Comparison of ENCODE assay signal across 12 cellular contexts in genomic region chr3:30668051-30668609, GRCh38.
DNase-seq lines count a peak whose midpoint lies in the region; ATAC-seq and TF ChIP-seq lines count a peak whose summit lies in the region.
"Had no signal": no experiment of that assay in that cellular context is flagged by ENCODE, and none has a peak within 500 bp of the region (broad histone marks: within the 10 kb centered on the region; RNA-seq: fewer than 3 reads in every experiment).

No MANE protein-coding gene starts in this region.

- peaks cover 99% of the 10 kb centered on the region for H3K4me1 Mint-ChIP-seq in stimulated activated naive CD8-positive, alpha-beta T cell treated with anti-CD3 and anti-CD28 coated beads, Interleukin-15, Interleukin-2, amounts not matched to agents 100 ng/mL and 50 ng/mL, for 24 hours (ENCODE audit: low read depth)
- H3K4me1 Mint-ChIP-seq in WTC11 = peaks cover 51% of the 10 kb centered on the region

- TF ChIP-seq CTCF in WTC11 (IDR thresholded peaks at IDR 0.05) (no peak), lower lobe of right lung (IDR thresholded peaks at IDR 0.05) (no peak)

- peaks cover 63% of the 10 kb centered on the region for H3K4me1 ChIP-seq in lower lobe of right lung
- H3K4me1 ChIP-seq: parathyroid adenoma had no signal

- H3K9me3 Mint-ChIP-seq in stimulated activated naive CD8-positive, alpha-beta T cell treated with anti-CD3 and anti-CD28 coated beads, Interleukin-15, Interleukin-2, amounts not matched to agents 100 ng/mL and 50 ng/mL, for 24 hours = peaks cover 4% of the 10 kb centered on the region
- no peaks in the 10 kb centered on the region for H3K9me3 Mint-ChIP-seq in WTC11
- H3K9me3 Mint-ChIP-seq: endodermal cell had no signal

- H3K27me3 ChIP-seq in lower lobe of right lung (ENCODE audit: low read depth) = no peaks in the 10 kb centered on the region

- no peak overlapping the region for H3K4me3 ChIP-seq in lower lobe of right lung

- intact Hi-C loops in lower lobe of right lung (cut with DNase I) = no loop called here

- H3K9me3 ChIP-seq in lower lobe of right lung = no peaks in the 10 kb centered on the region

- CTCF ChIA-PET in WTC11 (lab: Charles Lee) = no interaction called here

- POLR2A ChIA-PET in WTC11 (lab: Charles Lee) = no interaction called here

- H3K27me3 Mint-ChIP-seq in stimulated activated naive CD8-positive, alpha-beta T cell treated with anti-CD3 and anti-CD28 coated beads, Interleukin-15, Interleukin-2, amounts not matched to agents 100 ng/mL and 50 ng/mL, for 24 hours = no peaks in the 10 kb centered on the region
- no peaks in the 10 kb centered on the region for H3K27me3 Mint-ChIP-seq in WTC11 (ENCODE audit: low read depth)

- H3K4me3 Mint-ChIP-seq in stimulated activated naive CD8-positive, alpha-beta T cell treated with anti-CD3 and anti-CD28 coated beads, Interleukin-15, Interleukin-2, amounts not matched to agents 100 ng/mL and 50 ng/mL, for 24 hours = peak overlapping the region; percentile 1
- H3K4me3 Mint-ChIP-seq in WTC11 = no peak overlapping the region
- H3K4me3 Mint-ChIP-seq: endodermal cell had no signal

- no peak for DNase-seq in stimulated activated naive CD8-positive, alpha-beta T cell treated with anti-CD3 and anti-CD28 coated beads, Interleukin-15, Interleukin-2, amounts not matched to agents 100 U/mL and 50 U/mL, for 24 hours
- DNase-seq in WTC11 (ENCODE audit: low spot score) (no peak), lower lobe of right lung (no peak), SKM-1 treated with dmso at 0.1 percent for 144 hours (lab: John Stamatoyannopoulos, UW; ENCODE audit: unreplicated experiment) (no peak), SIG-M5 (lab: John Stamatoyannopoulos, UW) (no peak)
- no peak for DNase-seq in activated CD4-positive, CD25-positive, alpha-beta regulatory T cell (lab: John Stamatoyannopoulos, UW)
- DNase-seq: endodermal cell, left cardiac atrium, NCI-H1436 had no signal

- peak overlapping the region; percentile 19 for H3K27ac ChIP-seq in lower lobe of right lung
- H3K27ac ChIP-seq: parathyroid adenoma had no signal

- H3K36me3 Mint-ChIP-seq in stimulated activated naive CD8-positive, alpha-beta T cell treated with anti-CD3 and anti-CD28 coated beads, Interleukin-15, Interleukin-2, amounts not matched to agents 100 ng/mL and 50 ng/mL, for 24 hours (ENCODE audit: low read depth) = peaks cover 90% of the 10 kb centered on the region
- H3K36me3 Mint-ChIP-seq in WTC11 = peaks cover 43% of the 10 kb centered on the region

- peak overlapping the region; percentile 82 for H3K27ac Mint-ChIP-seq in stimulated activated naive CD8-positive, alpha-beta T cell treated with anti-CD3 and anti-CD28 coated beads, Interleukin-15, Interleukin-2, amounts not matched to agents 100 ng/mL and 50 ng/mL, for 24 hours
- H3K27ac Mint-ChIP-seq in WTC11 = 0 out of 2 replicates have a peak overlapping the region, but pooled peaks have one; percentile 12
- H3K27ac Mint-ChIP-seq: endodermal cell had no signal

- H3K36me3 ChIP-seq in lower lobe of right lung = peaks cover 48% of the 10 kb centered on the region

- no peak for ATAC-seq in stimulated activated naive CD8-positive, alpha-beta T cell treated with anti-CD3 and anti-CD28 coated beads, Interleukin-15, Interleukin-2, amounts not matched to agents 100 U/mL and 50 U/mL, for 24 hours
- ATAC-seq in WTC11 = no peak
- peak; percentile 27 to 63 for ATAC-seq in lower lobe of right lung
- ATAC-seq in HG03469 (IDR thresholded peaks at IDR 0.05; ENCODE audit: unreplicated experiment) = no peak

TF ChIP-seq in WTC11, 78 proteins besides CTCF, POLR2A, EP300 and RAD21:
- TF ChIP-seq PRRX2 (CRISPR knock-in tag; IDR thresholded peaks at IDR 0.05) = no peak
- no peak for TF ChIP-seq SMAD3 (CRISPR knock-in tag; IDR thresholded peaks at IDR 0.05; ENCODE audit: borderline replicate concordance)
- TF ChIP-seq OVOL2 (CRISPR knock-in tag; IDR thresholded peaks at IDR 0.05; ENCODE audit: borderline replicate concordance) = no peak
- TF ChIP-seq NFYB (CRISPR knock-in tag; conservative IDR thresholded peaks at IDR 0.05; ENCODE audit: low read depth) = no peak
- TF ChIP-seq FOXP1 (CRISPR knock-in tag; IDR thresholded peaks at IDR 0.05; ENCODE audit: borderline replicate concordance) = no peak
- TF ChIP-seq ETV6 (CRISPR knock-in tag; IDR thresholded peaks at IDR 0.05) = no peak
- no peak for TF ChIP-seq NFATC4 (CRISPR knock-in tag; IDR thresholded peaks at IDR 0.05)

Comparison
In these comparisons a context has a peak if more than half of its experiments do, and no peak if none do; other contexts are left out.
1. ATAC-seq: peak in lower lobe of right lung (2 of 2); none in stimulated activated naive CD8-positive, alpha-beta T cell treated with anti-CD3 and anti-CD28 coated beads, Interleukin-15, Interleukin-2, amounts not matched to agents 100 U/mL and 50 U/mL, for 24 hours (single experiment), WTC11 (single experiment) and HG03469 (single experiment).